In genomic region chr17:28598389-28598788, GRCh38 we compare ENCODE assay signal across 8 cellular contexts. TPM values are rescaled to one million over a fixed set of nuclear protein-coding genes. Genes with fewer than 3 reads are reported as not detected.
DNase-seq lines count a peak whose midpoint lies in the region; ATAC-seq and TF ChIP-seq lines count a peak whose summit lies in the region.

No MANE protein-coding gene starts in this region.

- H3K36me3 Mint-ChIP-seq in activated CD8-positive, alpha-beta T cell treated with anti-CD3 and anti-CD28 coated beads, Interleukin-2, amount 10 ng/mL, durations not matched to agents 7 days and 5 days (ENCODE audit: low read depth) = peaks cover 26% of the 10 kb centered on the region

- peak overlapping the region; percentile 93 for H3K9ac ChIP-seq in GM23248
- peak overlapping the region; percentile 28 to 37 for H3K9ac ChIP-seq in liver (ENCODE audit: low read depth in 1 of 2, low read length in 2 of 2)

- WGBS in GM23248 (ENCODE audit: low coverage in 1 of 2, low lambda C conversion rate in 2 of 2, missing lambda C conversion rate in 2 of 2), 2 experiments = 1 to 2% methylated on average over 13 to 17 of the region's 17 CpGs
- 4% methylated on average over 17 of the region's 17 CpGs for WGBS in liver
- WGBS in urinary bladder = 4% methylated on average over 17 of the region's 17 CpGs

- DNase-seq in AG04449 (ENCODE audit: low read depth, low spot score) = no peak
- no peak for DNase-seq in GM23248
- no peak for DNase-seq in activated CD8-positive, alpha-beta T cell treated with anti-CD3 and anti-CD28 coated beads, Interleukin-2, amount 10 ng/mL, durations not matched to agents 7 days and 5 days
- no peak for DNase-seq in H4 (ENCODE audit: low spot score)
- no peak for DNase-seq in Kasumi-1 (lab: John Stamatoyannopoulos, UW)
- DNase-seq in stimulated activated CD4-positive, alpha-beta T cell treated with anti-CD3 and anti-CD28 coated beads, Interleukin-4, amount 100 ng/mL, for 1 hour = no peak

- no peaks in the 10 kb centered on the region for H4K20me1 ChIP-seq in GM23248 (ENCODE audit: insufficient read depth)

- no peak for TF ChIP-seq RAD21 in liver (IDR thresholded peaks at IDR 0.05)

- H3F3A ChIP-seq in GM23248 (ENCODE audit: insufficient read depth) = peaks cover 12% of the 10 kb centered on the region

- peak overlapping the region; percentile 84 for H3K4me3 Mint-ChIP-seq in activated CD8-positive, alpha-beta T cell treated with anti-CD3 and anti-CD28 coated beads, Interleukin-2, amount 10 ng/mL, durations not matched to agents 7 days and 5 days

- CTCF ChIA-PET in AG04449 (lab: Yijun Ruan, JAX) = interaction anchor here (1.0 to 2.3 kb wide), 3 partner anchors 9 to 104 kb away, joined by 3 to 9 read pairs (median 6); no protein-coding TSS in a partner anchor
- CTCF ChIA-PET in activated CD8-positive, alpha-beta T cell treated with anti-CD3 and anti-CD28 coated beads, Interleukin-2, amount 10 ng/mL, durations not matched to agents 7 days and 5 days (lab: Charles Lee) = interaction anchor here (1.0 to 3.1 kb wide), 6 partner anchors 10 to 48 kb away, joined by 3 to 14 read pairs (median 6); partner anchors contain the start of gene ALDOC

- H3K4me3 ChIP-seq in AG04449 (ENCODE audit: low read depth, low read length) (peak overlapping the region; percentile 83), GM23248 (peak overlapping the region; percentile 88), liver (ENCODE audit: low read depth in 1 of 3, low read length in 3 of 3) (peak overlapping the region; percentile 61 to 85 (median 64)), urinary bladder (ENCODE audit: low read depth, low read length) (peak overlapping the region; percentile 38)

- no peaks in the 10 kb centered on the region for H3K9me2 ChIP-seq in GM23248 (ENCODE audit: insufficient read depth)

- H3K4me1 ChIP-seq in GM23248 (ENCODE audit: insufficient read depth) = no peaks in the 10 kb centered on the region
- peaks cover 6 to 25% (median 17%) of the 10 kb centered on the region in 4 donors for H3K4me1 ChIP-seq in liver (ENCODE audit: control insufficient read depth in 4 of 4, insufficient read depth in 4 of 4, low read length in 3 of 4)
- H3K4me1 ChIP-seq in urinary bladder (ENCODE audit: insufficient read depth) = peaks cover 1% of the 10 kb centered on the region

- TF ChIP-seq CTCF in AG04449 (IDR thresholded peaks at IDR 0.05; ENCODE audit: insufficient read depth, low read length, missing control alignments) = no peak
- TF ChIP-seq CTCF in liver (IDR thresholded peaks at IDR 0.05; ENCODE audit: low read depth, low read length, missing input control) = no peak

- H2AFZ ChIP-seq in GM23248 = peak overlapping the region; percentile 88

- no peaks in the 10 kb centered on the region for H3K27me3 Mint-ChIP-seq in activated CD8-positive, alpha-beta T cell treated with anti-CD3 and anti-CD28 coated beads, Interleukin-2, amount 10 ng/mL, durations not matched to agents 7 days and 5 days (ENCODE audit: low read depth)

- H3K4me1 Mint-ChIP-seq in activated CD8-positive, alpha-beta T cell treated with anti-CD3 and anti-CD28 coated beads, Interleukin-2, amount 10 ng/mL, durations not matched to agents 7 days and 5 days (ENCODE audit: low read depth) = peaks cover 21% of the 10 kb centered on the region

- no peaks in the 10 kb centered on the region for H3K27me3 ChIP-seq in GM23248 (replicated peaks; ENCODE audit: insufficient read depth)
- no peaks in the 10 kb centered on the region for H3K27me3 ChIP-seq in liver (ENCODE audit: control insufficient read depth in 4 of 4, insufficient read depth in 4 of 4, low read length in 3 of 4)

- H3K27ac ChIP-seq in GM23248 (peak overlapping the region; percentile 97), liver (ENCODE audit: low read depth in 1 of 2, low read length in 2 of 2) (peak overlapping the region; percentile 94 to 97), urinary bladder (ENCODE audit: low read depth) (no peak overlapping the region)

- H3K27ac Mint-ChIP-seq in activated CD8-positive, alpha-beta T cell treated with anti-CD3 and anti-CD28 coated beads, Interleukin-2, amount 10 ng/mL, durations not matched to agents 7 days and 5 days = peak overlapping the region; percentile 91

- H3K36me3 ChIP-seq in GM23248 (ENCODE audit: low read depth) = no peaks in the 10 kb centered on the region
- no peaks in the 10 kb centered on the region for H3K36me3 ChIP-seq in liver (ENCODE audit: control insufficient read depth in 4 of 4, insufficient read depth in 3 of 4, low read depth in 1 of 4, low read length in 3 of 4)
- H3K36me3 ChIP-seq in urinary bladder (ENCODE audit: insufficient read depth) = no peaks in the 10 kb centered on the region

- H3K9me3 Mint-ChIP-seq in activated CD8-positive, alpha-beta T cell treated with anti-CD3 and anti-CD28 coated beads, Interleukin-2, amount 10 ng/mL, durations not matched to agents 7 days and 5 days (ENCODE audit: insufficient read depth) = no peaks in the 10 kb centered on the region

- peaks cover 36% of the 10 kb centered on the region for H3K79me2 ChIP-seq in GM23248 (ENCODE audit: insufficient read depth)

- H3K9me3 ChIP-seq in GM23248 (ENCODE audit: low read depth) (no peaks in the 10 kb centered on the region), liver (ENCODE audit: control insufficient read depth in 4 of 4, low read length in 3 of 4) (no peaks in the 10 kb centered on the region)

- in situ Hi-C loops in GM23248 (cut with MboI) = no loop called here

- H3K4me2 ChIP-seq in GM23248 (ENCODE audit: unreplicated experiment) = peak overlapping the region; percentile 87

- POLR2A ChIA-PET in AG04449 (lab: Yijun Ruan, JAX) = interaction anchor here (1.2 to 1.3 kb wide), 2 partner anchors 9 to 28 kb away, joined by 3 to 6 read pairs; no protein-coding TSS in a partner anchor
- POLR2A ChIA-PET in activated CD8-positive, alpha-beta T cell treated with anti-CD3 and anti-CD28 coated beads, Interleukin-2, amount 10 ng/mL, durations not matched to agents 7 days and 5 days (lab: Charles Lee) = interaction anchor here (0.8 to 2.6 kb wide), 12 partner anchors 10 to 212 kb away, joined by 3 to 19 read pairs (median 4); partner anchors contain the start of genes ALDOC, PIGS, SDF2 and SUPT6H

- ATAC-seq in activated CD8-positive, alpha-beta T cell treated with anti-CD3 and anti-CD28 coated beads, Interleukin-2, amount 10 ng/mL, durations not matched to agents 7 days and 5 days = no peak

TF ChIP-seq in liver, 16 proteins besides CTCF, POLR2A, EP300 and RAD21:
- no peak for TF ChIP-seq NR2F2 (IDR thresholded peaks at IDR 0.05)

RNA-seq across cellular contexts. Expression of gene SPAG5, which starts 0.4 kb away (rescaled TPM):
- total RNA-seq in GM23248 (2014; rRNA removed; shearing (Covaris generic)) = 14.0 and 27.0 TPM in 2 replicates
- 20.5 TPM in 2 replicates for polyA plus RNA-seq in GM23248 (2016; fragmentation: Nextera tagmentation; extraction: Ambion mirVana)
- 100 to 1,000 TPM; 162 to 170 TPM for total RNA-seq in activated CD8-positive, alpha-beta T cell treated with anti-CD3 and anti-CD28 coated beads, Interleukin-2, amount 10 ng/mL, durations not matched to agents 7 days and 5 days
- total RNA-seq in liver = 10 to 100 TPM; 13.8 to 41.8 TPM
- polyA plus RNA-seq in liver = 10 to 100 TPM; 10.6 to 11.8 TPM
- total RNA-seq in urinary bladder = 17.9 TPM
- polyA plus RNA-seq in urinary bladder = 2.7 TPM
- 72.2 and 80.2 TPM in 2 replicates for total RNA-seq in H4 (2014; rRNA removed; shearing (Covaris generic))

RNA-seq across cellular contexts. Expression of gene RSKR, which starts 15.6 kb away (rescaled TPM):
- 1.2 and 6.8 TPM in 2 replicates for total RNA-seq in GM23248 (2014; rRNA removed; shearing (Covaris generic))
- polyA plus RNA-seq in GM23248 (2016; fragmentation: Nextera tagmentation; extraction: Ambion mirVana) = 0.58 and 0.86 TPM in 2 replicates
- total RNA-seq in activated CD8-positive, alpha-beta T cell treated with anti-CD3 and anti-CD28 coated beads, Interleukin-2, amount 10 ng/mL, durations not matched to agents 7 days and 5 days = 10 to 100 TPM; 23.0 to 28.7 TPM
- total RNA-seq in liver = 10 to 100 TPM in 1 of 2 donors, 1 to 10 TPM in 1; 1.8 to 14.5 TPM
- under 1 TPM; 0.63 to 0.67 TPM for polyA plus RNA-seq in liver
- total RNA-seq in urinary bladder = 13.0 TPM
- polyA plus RNA-seq in urinary bladder = 2.4 TPM
- total RNA-seq in H4 (2014; rRNA removed; shearing (Covaris generic)) = 2.2 and 2.9 TPM in 2 replicates

RNA-seq across cellular contexts. Expression of gene ALDOC, which starts 21.7 kb away (rescaled TPM):
- 36.4 and 47.3 TPM in 2 replicates for total RNA-seq in GM23248 (2014; rRNA removed; shearing (Covaris generic))
- polyA plus RNA-seq in GM23248 (2016; fragmentation: Nextera tagmentation; extraction: Ambion mirVana) (18.4 and 18.5 TPM in 2 replicates), liver (10 to 100 TPM; 40.1 to 85.1 TPM), urinary bladder (34.2 TPM)
- 10 to 100 TPM; 97.3 to 99.7 TPM for total RNA-seq in activated CD8-positive, alpha-beta T cell treated with anti-CD3 and anti-CD28 coated beads, Interleukin-2, amount 10 ng/mL, durations not matched to agents 7 days and 5 days
- total RNA-seq in liver (100 to 1,000 TPM; 104 to 131 TPM), urinary bladder (9.6 TPM)
- total RNA-seq in H4 (2014; rRNA removed; shearing (Covaris generic)) = 6.2 and 8.1 TPM in 2 replicates

RNA-seq across cellular contexts. Expression of gene PIGS, which starts 27.1 kb away (rescaled TPM):
- total RNA-seq in GM23248 (2014; rRNA removed; shearing (Covaris generic)) = 57.8 and 76.0 TPM in 2 replicates
- 68.8 and 72.7 TPM in 2 replicates for polyA plus RNA-seq in GM23248 (2016; fragmentation: Nextera tagmentation; extraction: Ambion mirVana)
- 10 to 100 TPM; 60.0 to 61.1 TPM for total RNA-seq in activated CD8-positive, alpha-beta T cell treated with anti-CD3 and anti-CD28 coated beads, Interleukin-2, amount 10 ng/mL, durations not matched to agents 7 days and 5 days
- 10 to 100 TPM; 12.4 to 29.5 TPM for total RNA-seq in liver
- 10 to 100 TPM in 1 of 2 donors, 1 to 10 TPM in 1; 7.3 to 14.2 TPM for polyA plus RNA-seq in liver
- total RNA-seq in urinary bladder = 21.1 TPM
- polyA plus RNA-seq in urinary bladder = 64.4 TPM
- total RNA-seq in H4 (2014; rRNA removed; shearing (Covaris generic)) = 74.4 and 90.7 TPM in 2 replicates

RNA-seq across cellular contexts. Expression of gene UNC119, which starts 46.0 kb away (rescaled TPM):
- 30.9 and 50.9 TPM in 2 replicates for total RNA-seq in GM23248 (2014; rRNA removed; shearing (Covaris generic))
- polyA plus RNA-seq in GM23248 (2016; fragmentation: Nextera tagmentation; extraction: Ambion mirVana) (28.8 and 29.4 TPM in 2 replicates), liver (10 to 100 TPM; 16.0 to 16.2 TPM), urinary bladder (24.4 TPM)
- total RNA-seq in activated CD8-positive, alpha-beta T cell treated with anti-CD3 and anti-CD28 coated beads, Interleukin-2, amount 10 ng/mL, durations not matched to agents 7 days and 5 days = 10 to 100 TPM; 41.6 to 48.1 TPM
- total RNA-seq in liver (10 to 100 TPM; 14.0 to 20.0 TPM), urinary bladder (15.2 TPM)
- 39.0 and 39.7 TPM in 2 replicates for total RNA-seq in H4 (2014; rRNA removed; shearing (Covaris generic))

Comparison
In these comparisons a context has a peak if more than half of its experiments do, and no peak if none do; other contexts are left out.
1. H3K4me3 ChIP-seq: peak in every context shown above with its lines; median percentile 88 in GM23248; 83 in AG04449; 64 in liver; 38 in urinary bladder.